In genomic region chr19:5345895-5346386, GRCh38 we compare ENCODE assay signal across 13 cellular contexts. TPM values are rescaled to one million over a fixed set of nuclear protein-coding genes. Genes with fewer than 3 reads are reported as not detected.
DNase-seq lines count a peak whose midpoint lies in the region; ATAC-seq and TF ChIP-seq lines count a peak whose summit lies in the region.
"Had no signal": no experiment of that assay in that cellular context is flagged by ENCODE, and none has a peak within 500 bp of the region (broad histone marks: within the 10 kb centered on the region; RNA-seq: fewer than 3 reads in every experiment).

No MANE protein-coding gene starts in this region.

- H3K27me3 ChIP-seq in right atrium auricular region (no peaks in the 10 kb centered on the region), left ventricle myocardium inferior (ENCODE audit: low read depth) (peaks cover 78% of the 10 kb centered on the region)

- ATAC-seq in stimulated activated naive CD8-positive, alpha-beta T cell treated with anti-CD3 and anti-CD28 coated beads, Interleukin-15, amount 100 ng/mL, for 72 hours = peak; percentile 70

- TF ChIP-seq CTCF in right atrium auricular region (IDR thresholded peaks at IDR 0.05) (no peak), left ventricle myocardium inferior (IDR thresholded peaks at IDR 0.05; ENCODE audit: borderline replicate concordance) (no peak), fibroblast of pulmonary artery (IDR thresholded peaks at IDR 0.05; ENCODE audit: low read length, missing control alignments) (no peak)

- no peaks in the 10 kb centered on the region for H3K36me3 ChIP-seq in right atrium auricular region
- no peaks in the 10 kb centered on the region for H3K36me3 ChIP-seq in left ventricle myocardium inferior

- H3K27ac Mint-ChIP-seq in stimulated activated naive CD8-positive, alpha-beta T cell treated with anti-CD3 and anti-CD28 coated beads, Interleukin-15, amount 100 ng/mL, for 72 hours = no peak overlapping the region
- H3K27ac Mint-ChIP-seq: B cell had no signal

- H3K4me3 ChIP-seq in right atrium auricular region (no peak overlapping the region), left ventricle myocardium inferior (no peak overlapping the region), fibroblast of pulmonary artery (replicated peaks; ENCODE audit: low read depth, low read length) (no peak overlapping the region)

- H3K4me1 ChIP-seq in right atrium auricular region (peaks cover 0 to 3% of the 10 kb centered on the region in 2 donors), left ventricle myocardium inferior (peaks cover 2% of the 10 kb centered on the region)

- peaks cover 58% of the 10 kb centered on the region for H3K27me3 Mint-ChIP-seq in stimulated activated naive CD8-positive, alpha-beta T cell treated with anti-CD3 and anti-CD28 coated beads, Interleukin-15, amount 100 ng/mL, for 72 hours

- peak; percentile 59 for DNase-seq in right atrium auricular region (ENCODE audit: low spot score)
- DNase-seq in left ventricle myocardium inferior = no peak
- peak; percentile 6 for DNase-seq in T1000 (lab: John Stamatoyannopoulos, UW)
- peak; percentile 67 for DNase-seq in fibroblast of pulmonary artery (ENCODE audit: low read depth)
- no peak for DNase-seq in stimulated activated naive CD8-positive, alpha-beta T cell treated with anti-CD3 and anti-CD28 coated beads, Interleukin-15, amount 100 ng/mL, for 72 hours
- no peak for DNase-seq in DMS53 treated with DMSO at 0.1 percent for 48 hours (lab: John Stamatoyannopoulos, UW; ENCODE audit: unreplicated experiment)
- no peak for DNase-seq in dedifferentiated amniotic fluid mesenchymal stem cell (ENCODE audit: extremely low spot score)
- no peak for DNase-seq in NCI-H1105 treated with DMSO at 0.1 percent for 48 hours (lab: John Stamatoyannopoulos, UW)
- DNase-seq: activated effector memory CD4-positive, alpha-beta T cell treated with anti-CD3 and anti-CD28 coated beads, Interleukin-2, amount 50 U/mL, for 16 hours; kidney; occipital lobe had no signal

- H3K4me3 Mint-ChIP-seq in stimulated activated naive CD8-positive, alpha-beta T cell treated with anti-CD3 and anti-CD28 coated beads, Interleukin-15, amount 100 ng/mL, for 72 hours = no peak overlapping the region
- H3K4me3 Mint-ChIP-seq: B cell had no signal

- intact Hi-C loops in left ventricle myocardium inferior (cut with micrococcal nuclease) = no loop called here

- no peak overlapping the region for H3K27ac ChIP-seq in right atrium auricular region
- no peak overlapping the region for H3K27ac ChIP-seq in left ventricle myocardium inferior (replicated peaks)
- H3K27ac ChIP-seq: VCaP had no signal

- H3K9me3 ChIP-seq in right atrium auricular region (no peaks in the 10 kb centered on the region), left ventricle myocardium inferior (replicated peaks) (peaks cover 13% of the 10 kb centered on the region)

- H3K9me3 Mint-ChIP-seq in stimulated activated naive CD8-positive, alpha-beta T cell treated with anti-CD3 and anti-CD28 coated beads, Interleukin-15, amount 100 ng/mL, for 72 hours = peaks cover 0 to 5% of the 10 kb centered on the region in 2 donors

- peaks cover 18% of the 10 kb centered on the region for H3K4me1 Mint-ChIP-seq in stimulated activated naive CD8-positive, alpha-beta T cell treated with anti-CD3 and anti-CD28 coated beads, Interleukin-15, amount 100 ng/mL, for 72 hours

RNA-seq across cellular contexts. Expression of gene PTPRS, which starts 5.3 kb away (rescaled TPM):
- total RNA-seq in right atrium auricular region (100 to 1,000 TPM; 138 to 190 TPM), left ventricle myocardium inferior (40.0 TPM)

Comparison
In these comparisons a context has a peak if more than half of its experiments do, and no peak if none do; other contexts are left out.
1. DNase-seq: peak in right atrium auricular region (single experiment), T1000 (single experiment) and fibroblast of pulmonary artery (single experiment); none in left ventricle myocardium inferior (single experiment), stimulated activated naive CD8-positive, alpha-beta T cell treated with anti-CD3 and anti-CD28 coated beads, Interleukin-15, amount 100 ng/mL, for 72 hours (0 of 2), DMS53 treated with DMSO at 0.1 percent for 48 hours (single experiment), dedifferentiated amniotic fluid mesenchymal stem cell (single experiment) and NCI-H1105 treated with DMSO at 0.1 percent for 48 hours (single experiment).